In the genomic region with DNA sequence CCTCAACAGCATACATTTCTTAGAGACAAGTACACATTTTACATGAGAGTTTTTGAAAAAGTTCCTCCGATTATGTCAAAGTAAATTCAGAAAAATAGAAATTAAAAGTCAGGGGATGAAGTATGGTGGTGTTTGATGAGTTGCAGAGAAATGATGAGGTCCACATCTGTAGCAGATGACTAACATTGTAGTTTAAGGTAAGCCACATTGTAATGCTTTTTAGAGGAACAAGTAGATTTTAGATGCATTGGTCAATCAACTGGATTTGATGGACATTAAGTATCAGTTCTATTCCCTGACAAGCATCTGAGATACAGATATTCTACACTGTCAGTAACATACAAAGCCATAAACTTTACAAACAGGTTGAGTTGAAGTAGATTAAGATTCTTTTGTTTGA, we compare ENCODE assay signal across 25 cellular contexts.
"Had no signal": no experiment of that assay in that cellular context is flagged by ENCODE, and none has a peak within 500 bp of the region (broad histone marks: within the 10 kb centered on the region; RNA-seq: fewer than 3 reads in every experiment).

No MANE protein-coding gene starts in this region.

- DNase-seq: Karpas-422, MG63, MM.1S, MV-4-11, NCI-H1048, NCI-H1092, NCI-H1105, NCI-H1417, NCI-H1417 treated with DMSO at 0.1 percent for 48 hours, NCI-H1436, NCI-H1436 treated with DMSO at 0.1 percent for 48 hours, NCI-H146, NCI-H1694, NCI-H187, NCI-H1930, NCI-H2029, NCI-H2081, NCI-H2081 treated with DMSO at 0.1 percent for 48 hours, NCI-H2107, NCI-H2171, NCI-H226, NCI-H345, NCI-H446, NCI-H510A, NCI-H524 had no signal

- H3K27me3 ChIP-seq: MG63 had no signal

- H3K9me3 ChIP-seq: MG63 had no signal

- H3K36me3 ChIP-seq: MG63 had no signal

- H3K4me3 ChIP-seq: MG63 had no signal
